ENCODE assay signal across 1 cellular context in genomic region chr19:43765109-43765876, GRCh38.
TF ChIP-seq lines count a peak whose summit lies in the region.

No MANE protein-coding gene starts in this region.

TF ChIP-seq in endothelial cell of umbilical vein, 7 proteins besides CTCF, POLR2A, EP300 and RAD21:
- TF ChIP-seq GATA2 (IDR thresholded peaks at IDR 0.05; ENCODE audit: insufficient read depth, insufficient read length, low read depth, low read length), result no peak
- TF ChIP-seq FOS (IDR thresholded peaks at IDR 0.05; ENCODE audit: borderline replicate concordance, insufficient read depth, low read length), result peak; percentile 99
- TF ChIP-seq POLR2AphosphoS5 (IDR thresholded peaks at IDR 0.05; ENCODE audit: insufficient read depth, low read depth, low read length), result peak; percentile 62
- TF ChIP-seq JUN (IDR thresholded peaks at IDR 0.05; ENCODE audit: borderline replicate concordance, insufficient read depth, insufficient read length, low read depth), result peak; percentile 29
TF ChIP-seq in endothelial cell of umbilical vein: peak in this region for 3.
